In the genomic region with DNA sequence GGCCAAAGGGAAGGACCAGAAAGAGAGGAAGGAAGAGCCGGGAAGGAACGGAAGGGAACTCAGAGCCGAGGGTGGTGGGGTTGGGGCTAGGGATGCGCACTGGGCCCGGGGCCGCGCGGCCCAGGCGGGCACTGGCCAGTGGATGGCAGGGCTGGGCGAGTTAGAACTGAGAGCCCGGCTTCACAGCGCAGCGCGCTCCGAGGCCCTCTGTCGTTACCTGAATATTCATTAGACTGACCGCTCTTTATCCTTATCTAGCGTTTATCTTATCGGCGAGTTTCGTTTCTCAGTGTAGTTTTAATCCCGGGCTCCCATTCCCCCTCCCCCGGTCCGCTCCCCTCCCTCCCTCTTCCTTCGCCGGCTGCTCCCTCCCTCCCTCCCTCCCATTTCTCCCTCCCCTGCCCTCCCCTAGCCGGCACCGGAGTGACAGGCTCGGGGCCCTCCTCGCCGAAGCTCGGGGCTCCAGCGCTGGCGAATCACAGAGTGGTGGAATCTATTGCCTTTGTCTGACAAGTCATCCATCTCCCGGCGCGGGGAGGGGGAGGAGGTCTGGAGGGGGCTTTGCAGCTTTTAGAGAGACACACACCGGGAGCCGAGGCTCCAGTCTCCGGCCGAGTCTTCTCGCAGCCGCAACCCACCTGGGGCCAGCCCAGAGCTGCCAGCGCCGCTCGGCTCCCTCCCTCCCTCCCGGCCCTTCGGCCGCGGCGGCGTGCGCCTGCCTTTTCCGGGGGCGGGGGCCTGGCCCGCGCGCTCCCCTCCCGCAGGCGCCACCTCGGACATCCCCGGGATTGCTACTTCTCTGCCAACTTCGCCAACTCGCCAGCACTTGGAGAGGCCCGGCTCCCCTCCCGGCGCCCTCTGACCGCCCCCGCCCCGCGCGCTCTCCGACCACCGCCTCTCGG, we compare ENCODE assay signal across 8 cellular contexts. TPM values are rescaled to one million over a fixed set of nuclear protein-coding genes. Genes with fewer than 3 reads are reported as not detected.
DNase-seq lines count a peak whose midpoint lies in the region; ATAC-seq and TF ChIP-seq lines count a peak whose summit lies in the region.
"Had no signal": no experiment of that assay in that cellular context is flagged by ENCODE, and none has a peak within 500 bp of the region (broad histone marks: within the 10 kb centered on the region; RNA-seq: fewer than 3 reads in every experiment).

A gene (plus strand): TSS at position 603 of the 902 bp plus-strand sequence. CDS start 679 bp downstream, outside the sequence.

- H3K4me3 ChIP-seq in MM.1S (ENCODE audit: low read length) (peak within 1 kb of the TSS; percentile 52), dorsolateral prefrontal cortex (peak within 1 kb of the TSS in 49 of 59 donors; percentile 6 to 67 (median 37)), osteoblast (ENCODE audit: insufficient read depth, low read length) (no peak within 1 kb of the TSS)

- ATAC-seq in GM21528 (IDR thresholded peaks at IDR 0.05; ENCODE audit: low FRiP score, unreplicated experiment) (no peak), GM18861 (IDR thresholded peaks at IDR 0.05; ENCODE audit: unreplicated experiment) (no peak)

- no peaks in the 10 kb centered on the region for H3F3A ChIP-seq in MM.1S (ENCODE audit: insufficient read depth, low read length)

- no peaks in the 10 kb centered on the region for H3K36me3 ChIP-seq in ES-I3 (ENCODE audit: insufficient read depth, low read length)
- no peaks in the 10 kb centered on the region for H3K36me3 ChIP-seq in MM.1S (replicated peaks; ENCODE audit: insufficient read depth, low read length)
- H3K36me3 ChIP-seq in osteoblast (ENCODE audit: insufficient read depth, low read length) = no peaks in the 10 kb centered on the region

- no peak within 1 kb of the TSS for H3K27ac ChIP-seq in MM.1S (ENCODE audit: low read length)
- H3K27ac ChIP-seq in dorsolateral prefrontal cortex = no peak within 1 kb of the TSS
- no peak within 1 kb of the TSS for H3K27ac ChIP-seq in osteoblast (ENCODE audit: low read depth, low read length)

- intact Hi-C loops in dorsolateral prefrontal cortex (cut with DNase I) = no loop called here

- H3K4me1 ChIP-seq in ES-I3 (ENCODE audit: insufficient read depth, low read length) (peaks cover 7% of the 10 kb centered on the region), MM.1S (ENCODE audit: low read length) (peaks cover 6% of the 10 kb centered on the region; the same call in 1 of the 2 replicates), osteoblast (ENCODE audit: insufficient read depth, low read length) (no peaks in the 10 kb centered on the region)

- peak within 1 kb of the TSS; percentile 95 for H3K4me2 ChIP-seq in MM.1S (ENCODE audit: low read depth, low read length)
- H3K4me2 ChIP-seq in osteoblast (ENCODE audit: insufficient read depth, low read length) = no peak within 1 kb of the TSS

- H4K20me1 ChIP-seq in MM.1S (ENCODE audit: insufficient read depth, low read length) = no peaks in the 10 kb centered on the region
- H4K20me1 ChIP-seq in osteoblast (ENCODE audit: insufficient read depth, low read length) = peaks cover 8% of the 10 kb centered on the region

- H3K27me3 ChIP-seq in MM.1S (replicated peaks; ENCODE audit: insufficient read depth, low read length) (peaks cover 95% of the 10 kb centered on the region), dorsolateral prefrontal cortex (peaks cover 36 to 100% (median 100%) of the 10 kb centered on the region in 45 donors), osteoblast (ENCODE audit: insufficient read depth, low read length) (peaks cover 93% of the 10 kb centered on the region)

- DNase-seq in MM.1S (peak; percentile 45), dorsolateral prefrontal cortex (no peak), osteoblast (ENCODE audit: insufficient read length, low spot score, missing footprints) (peak; percentile 90), SKM-1 treated with dmso at 0.1 percent for 144 hours (lab: John Stamatoyannopoulos, UW; ENCODE audit: unreplicated experiment) (no peak)

- peak within 1 kb of the TSS; percentile 36; the same call in 1 of the 2 replicates for H3K9ac ChIP-seq in ES-I3 (ENCODE audit: low read depth, low read length)
- H3K9ac ChIP-seq in MM.1S (ENCODE audit: low read length) = no peak within 1 kb of the TSS

- H2AFZ ChIP-seq in MM.1S (ENCODE audit: low read length) (peak within 1 kb of the TSS; percentile 57; the same call in 1 of the 2 replicates), osteoblast (ENCODE audit: low read length) (no peak within 1 kb of the TSS)

- H3K79me2 ChIP-seq in MM.1S (ENCODE audit: low read length) (no peaks in the 10 kb centered on the region), osteoblast (ENCODE audit: insufficient read depth, low read length) (no peaks in the 10 kb centered on the region)

- H3K9me3 ChIP-seq in ES-I3 (ENCODE audit: control insufficient read depth, insufficient read depth, low read length) (no peaks in the 10 kb centered on the region), MM.1S (replicated peaks; ENCODE audit: insufficient read depth, low read length) (no peaks in the 10 kb centered on the region), osteoblast (ENCODE audit: low read depth, low read length) (no peaks in the 10 kb centered on the region)

- no peak for TF ChIP-seq CTCF in MM.1S (IDR thresholded peaks at IDR 0.05; ENCODE audit: low read length)
- TF ChIP-seq CTCF in dorsolateral prefrontal cortex (IDR thresholded peaks at IDR 0.05 in 54 of 56, conservative IDR thresholded peaks at IDR 0.05 in 2 of 56; ENCODE audit: low read depth in 1 of 56, partially characterized antibody in 56 of 56) = no peak
- TF ChIP-seq CTCF in osteoblast (IDR thresholded peaks at IDR 0.05; ENCODE audit: extremely low read depth, low read depth, low read length) = no peak

- no peaks in the 10 kb centered on the region for H3K9me2 ChIP-seq in MM.1S (replicated peaks; ENCODE audit: insufficient read depth, low read length)

RNA-seq across cellular contexts. Expression of the gene that starts here (rescaled TPM):
- total RNA-seq in dorsolateral prefrontal cortex (under 1 TPM in 41 of 120 experiments, not detected in 79; 0.11 to 0.85 (median 0.22) TPM), osteoblast (not detected in 2 replicates)
- total RNA-seq: T-helper 2 cell treated with Interferon-gamma antibody and Interleukin-4, amounts not matched to agents 100 ng/mL and 5 ng/mL, for 36 hours had no signal

Comparison
In these comparisons a context has a peak if more than half of its experiments do, and no peak if none do; other contexts are left out.
1. Peak in DNase-seq in osteoblast; RNA of the gene not detected or under 1 TPM.